Comparison of ENCODE assay signal across 1 cellular context in genomic region chr7:84081973-84082522, GRCh38.
TF ChIP-seq lines count a peak whose summit lies in the region.

No MANE protein-coding gene starts in this region.

TF ChIP-seq in IMR-90, 13 proteins besides CTCF, POLR2A, EP300 and RAD21:
- TF ChIP-seq SMC3 (IDR thresholded peaks at IDR 0.05; ENCODE audit: low read depth, low read length) (no peak), MAZ (IDR thresholded peaks at IDR 0.05; ENCODE audit: borderline replicate concordance, low read depth, low read length) (no peak), FOS (IDR thresholded peaks at IDR 0.05; ENCODE audit: low read depth, low read length) (no peak), RCOR1 (IDR thresholded peaks at IDR 0.05; ENCODE audit: insufficient replicate concordance, low read length) (no peak), ELK1 (IDR thresholded peaks at IDR 0.05; ENCODE audit: borderline replicate concordance, low read depth, low read length) (no peak), RFX5 (IDR thresholded peaks at IDR 0.05; ENCODE audit: low read depth, low read length) (no peak), MXI1 (IDR thresholded peaks at IDR 0.05; ENCODE audit: borderline replicate concordance, low read depth, low read length) (no peak), CHD1 (IDR thresholded peaks at IDR 0.05; ENCODE audit: low read depth, low read length) (no peak), CEBPB (IDR thresholded peaks at IDR 0.05; ENCODE audit: low read depth, low read length) (no peak), BHLHE40 (IDR thresholded peaks at IDR 0.05; ENCODE audit: low read depth, low read length) (no peak), MAFK (IDR thresholded peaks at IDR 0.05; ENCODE audit: low read depth, low read length) (no peak), USF2 (IDR thresholded peaks at IDR 0.05; ENCODE audit: low read depth, low read length) (no peak), NFE2L2 (IDR thresholded peaks at IDR 0.05; ENCODE audit: low read depth, low read length) (no peak)
TF ChIP-seq in IMR-90: peak in this region for 0.
